ENCODE assay signal across 8 cellular contexts in the genomic region with DNA sequence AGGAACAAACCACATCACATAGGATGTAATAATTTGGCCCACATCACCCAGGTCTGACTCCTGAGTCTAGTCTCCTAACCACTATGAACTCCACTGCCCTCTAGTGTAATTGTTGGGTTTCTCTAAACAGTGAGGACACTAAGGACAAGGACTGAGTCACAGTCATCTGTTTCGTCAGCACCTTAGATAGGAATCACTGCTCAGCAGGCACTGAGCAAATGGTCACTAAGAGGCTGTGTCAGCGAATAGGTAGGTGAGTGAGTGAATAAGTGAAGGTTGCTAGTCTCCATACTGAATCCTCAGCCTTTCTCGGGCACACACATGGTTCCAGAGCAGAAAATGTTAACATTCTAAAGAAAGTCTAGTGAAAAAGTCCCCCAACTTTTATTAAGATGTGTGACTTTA.
DNase-seq lines count a peak whose midpoint lies in the region; ATAC-seq and TF ChIP-seq lines count a peak whose summit lies in the region.

No MANE protein-coding gene starts in this region.

- no peak overlapping the region for H3K9ac ChIP-seq in mesendoderm (ENCODE audit: low read length)

- TF ChIP-seq POLR2A in suprapubic skin (IDR thresholded peaks at IDR 0.05) = no peak

- in situ Hi-C loops in Caki2 (cut with HindIII; ENCODE audit: low pct_unique_long_range_greater_than_20kb, low sequenced_read_pairs) = no loop called here

- no peak overlapping the region for H2BK5ac ChIP-seq in mesendoderm (ENCODE audit: low read length)

- no peak overlapping the region for H2BK120ac ChIP-seq in mesendoderm (ENCODE audit: low read depth, low read length)

- H3K27ac ChIP-seq in mesendoderm (ENCODE audit: low read depth, low read length) (no peak overlapping the region), suprapubic skin (no peak overlapping the region)

- peaks cover 2% of the 10 kb centered on the region for H3K9me3 ChIP-seq in T-helper 17 cell (ENCODE audit: control insufficient read depth, low read length, poor library complexity, severe bottlenecking)
- no peaks in the 10 kb centered on the region for H3K9me3 ChIP-seq in suprapubic skin

- H3K79me2 ChIP-seq in mesendoderm (ENCODE audit: control insufficient read depth, insufficient read depth, low read length) = no peaks in the 10 kb centered on the region

- H3K27ac Mint-ChIP-seq in chondrocyte (ENCODE audit: unreplicated experiment) (no peak overlapping the region), T-helper 17 cell (no peak overlapping the region)

- H3K4me1 ChIP-seq in mesendoderm (ENCODE audit: control insufficient read depth, low read depth, low read length) = no peaks in the 10 kb centered on the region
- peaks cover 12% of the 10 kb centered on the region for H3K4me1 ChIP-seq in suprapubic skin

- H3K4me3 Mint-ChIP-seq in chondrocyte (ENCODE audit: unreplicated experiment) = no peak overlapping the region
- H3K4me3 Mint-ChIP-seq in T-helper 17 cell = no peak overlapping the region

- no peak overlapping the region for H3K4me2 ChIP-seq in mesendoderm (ENCODE audit: low read length)

- no peaks in the 10 kb centered on the region for H3K9me3 Mint-ChIP-seq in chondrocyte (ENCODE audit: low read depth)

- H3K27me3 ChIP-seq in mesendoderm (ENCODE audit: insufficient read depth, low read length, poor library complexity) (no peaks in the 10 kb centered on the region), suprapubic skin (no peaks in the 10 kb centered on the region)

- peak; percentile 84 for DNase-seq in Caki2 (ENCODE audit: low read depth)
- DNase-seq in GM19238 (ENCODE audit: insufficient read length, low spot score) = peak; percentile 13
- peak; percentile 86 for DNase-seq in NCI-H82 (lab: John Stamatoyannopoulos, UW)
- DNase-seq in chondrocyte (ENCODE audit: low spot score) = no peak
- DNase-seq in mesendoderm = peak; percentile 97
- no peak for DNase-seq in T-helper 17 cell
- DNase-seq in suprapubic skin (ENCODE audit: low spot score in 2 of 2) = no peak

- H3K36me3 ChIP-seq in mesendoderm (ENCODE audit: control insufficient read depth, insufficient read depth, low read length) (no peaks in the 10 kb centered on the region), suprapubic skin (no peaks in the 10 kb centered on the region)

- H3K4me1 Mint-ChIP-seq in chondrocyte (ENCODE audit: low read depth) (peaks cover 20% of the 10 kb centered on the region), T-helper 17 cell (no peaks in the 10 kb centered on the region)

- H3K27me3 Mint-ChIP-seq in chondrocyte (ENCODE audit: low read depth) (no peaks in the 10 kb centered on the region), T-helper 17 cell (peaks cover 6% of the 10 kb centered on the region)

- no peak overlapping the region for H3K4me3 ChIP-seq in mesendoderm (ENCODE audit: low read length)
- no peak overlapping the region for H3K4me3 ChIP-seq in suprapubic skin

- H3K18ac ChIP-seq in mesendoderm (ENCODE audit: low read length) = no peak overlapping the region

- H3K56ac ChIP-seq in mesendoderm (ENCODE audit: low read length) = no peak overlapping the region

- H2AK5ac ChIP-seq in mesendoderm (ENCODE audit: low read length) = no peak overlapping the region

- ATAC-seq in HG03432 (IDR thresholded peaks at IDR 0.05; ENCODE audit: unreplicated experiment) = peak; percentile 91
- ATAC-seq in T-helper 17 cell = no peak

- H3K4ac ChIP-seq in mesendoderm (ENCODE audit: low read depth, low read length) = no peak overlapping the region

- no CpG with 5 or more reads among the region's 3 CpGs for WGBS in mesendoderm (ENCODE audit: extremely low coverage, insufficient coverage, low lambda C conversion rate)
- 76% methylated on average over 3 of the region's 3 CpGs for WGBS in suprapubic skin

- H2BK15ac ChIP-seq in mesendoderm (replicated peaks; ENCODE audit: low read depth) = no peak overlapping the region

- H4K8ac ChIP-seq in mesendoderm (ENCODE audit: low read depth, low read length) = no peak overlapping the region

- no peak overlapping the region for H4K5ac ChIP-seq in mesendoderm (ENCODE audit: low read length)

- H3K23ac ChIP-seq in mesendoderm (ENCODE audit: low read length) = no peak overlapping the region

- H3K79me1 ChIP-seq in mesendoderm (ENCODE audit: low read length) = no peaks in the 10 kb centered on the region

- no peaks in the 10 kb centered on the region for H3K36me3 Mint-ChIP-seq in chondrocyte (ENCODE audit: low read depth)
- H3K36me3 Mint-ChIP-seq in T-helper 17 cell (ENCODE audit: low read depth) = no peaks in the 10 kb centered on the region

- peak; percentile 75 for TF ChIP-seq CTCF in chondrocyte (IDR thresholded peaks at IDR 0.05)
- peak in 1 of 2 donors; percentile 32 for TF ChIP-seq CTCF in suprapubic skin (IDR thresholded peaks at IDR 0.05)

- TF ChIP-seq EP300 in suprapubic skin (IDR thresholded peaks at IDR 0.05) = no peak

Comparison
In these comparisons a context has a peak if more than half of its experiments do, and no peak if none do; other contexts are left out.
1. DNase-seq: peak in Caki2 (single experiment), GM19238 (single experiment), NCI-H82 (single experiment) and mesendoderm (single experiment); none in chondrocyte (single experiment), T-helper 17 cell (0 of 3) and suprapubic skin (0 of 2).